1 cellular context compared by ENCODE assay signal in the genomic region with DNA sequence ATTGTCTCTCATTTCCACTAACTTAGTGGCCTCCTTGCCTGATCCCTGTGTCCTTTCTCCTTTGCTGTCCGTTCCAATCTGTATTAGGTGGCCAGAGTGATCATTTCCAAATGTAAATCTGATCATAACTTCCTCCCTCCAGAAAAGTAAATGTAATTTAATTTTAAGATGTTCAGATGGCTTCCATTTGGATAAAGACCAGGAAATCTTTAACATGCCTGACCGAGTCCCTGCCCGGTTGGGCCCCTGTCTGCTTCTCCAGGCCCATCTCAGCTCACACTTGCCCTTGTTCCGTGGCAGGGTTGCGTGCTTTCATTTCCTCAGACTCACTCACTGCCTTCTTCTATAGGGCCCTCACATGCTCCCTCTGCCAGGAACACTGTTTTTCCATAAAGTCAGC.
TF ChIP-seq lines count a peak whose summit lies in the region.

No MANE protein-coding gene starts in this region.

TF ChIP-seq in HepG2, 621 proteins besides CTCF, POLR2A, EP300 and RAD21 (continued from another document):
- TF ChIP-seq, protein P1, sequence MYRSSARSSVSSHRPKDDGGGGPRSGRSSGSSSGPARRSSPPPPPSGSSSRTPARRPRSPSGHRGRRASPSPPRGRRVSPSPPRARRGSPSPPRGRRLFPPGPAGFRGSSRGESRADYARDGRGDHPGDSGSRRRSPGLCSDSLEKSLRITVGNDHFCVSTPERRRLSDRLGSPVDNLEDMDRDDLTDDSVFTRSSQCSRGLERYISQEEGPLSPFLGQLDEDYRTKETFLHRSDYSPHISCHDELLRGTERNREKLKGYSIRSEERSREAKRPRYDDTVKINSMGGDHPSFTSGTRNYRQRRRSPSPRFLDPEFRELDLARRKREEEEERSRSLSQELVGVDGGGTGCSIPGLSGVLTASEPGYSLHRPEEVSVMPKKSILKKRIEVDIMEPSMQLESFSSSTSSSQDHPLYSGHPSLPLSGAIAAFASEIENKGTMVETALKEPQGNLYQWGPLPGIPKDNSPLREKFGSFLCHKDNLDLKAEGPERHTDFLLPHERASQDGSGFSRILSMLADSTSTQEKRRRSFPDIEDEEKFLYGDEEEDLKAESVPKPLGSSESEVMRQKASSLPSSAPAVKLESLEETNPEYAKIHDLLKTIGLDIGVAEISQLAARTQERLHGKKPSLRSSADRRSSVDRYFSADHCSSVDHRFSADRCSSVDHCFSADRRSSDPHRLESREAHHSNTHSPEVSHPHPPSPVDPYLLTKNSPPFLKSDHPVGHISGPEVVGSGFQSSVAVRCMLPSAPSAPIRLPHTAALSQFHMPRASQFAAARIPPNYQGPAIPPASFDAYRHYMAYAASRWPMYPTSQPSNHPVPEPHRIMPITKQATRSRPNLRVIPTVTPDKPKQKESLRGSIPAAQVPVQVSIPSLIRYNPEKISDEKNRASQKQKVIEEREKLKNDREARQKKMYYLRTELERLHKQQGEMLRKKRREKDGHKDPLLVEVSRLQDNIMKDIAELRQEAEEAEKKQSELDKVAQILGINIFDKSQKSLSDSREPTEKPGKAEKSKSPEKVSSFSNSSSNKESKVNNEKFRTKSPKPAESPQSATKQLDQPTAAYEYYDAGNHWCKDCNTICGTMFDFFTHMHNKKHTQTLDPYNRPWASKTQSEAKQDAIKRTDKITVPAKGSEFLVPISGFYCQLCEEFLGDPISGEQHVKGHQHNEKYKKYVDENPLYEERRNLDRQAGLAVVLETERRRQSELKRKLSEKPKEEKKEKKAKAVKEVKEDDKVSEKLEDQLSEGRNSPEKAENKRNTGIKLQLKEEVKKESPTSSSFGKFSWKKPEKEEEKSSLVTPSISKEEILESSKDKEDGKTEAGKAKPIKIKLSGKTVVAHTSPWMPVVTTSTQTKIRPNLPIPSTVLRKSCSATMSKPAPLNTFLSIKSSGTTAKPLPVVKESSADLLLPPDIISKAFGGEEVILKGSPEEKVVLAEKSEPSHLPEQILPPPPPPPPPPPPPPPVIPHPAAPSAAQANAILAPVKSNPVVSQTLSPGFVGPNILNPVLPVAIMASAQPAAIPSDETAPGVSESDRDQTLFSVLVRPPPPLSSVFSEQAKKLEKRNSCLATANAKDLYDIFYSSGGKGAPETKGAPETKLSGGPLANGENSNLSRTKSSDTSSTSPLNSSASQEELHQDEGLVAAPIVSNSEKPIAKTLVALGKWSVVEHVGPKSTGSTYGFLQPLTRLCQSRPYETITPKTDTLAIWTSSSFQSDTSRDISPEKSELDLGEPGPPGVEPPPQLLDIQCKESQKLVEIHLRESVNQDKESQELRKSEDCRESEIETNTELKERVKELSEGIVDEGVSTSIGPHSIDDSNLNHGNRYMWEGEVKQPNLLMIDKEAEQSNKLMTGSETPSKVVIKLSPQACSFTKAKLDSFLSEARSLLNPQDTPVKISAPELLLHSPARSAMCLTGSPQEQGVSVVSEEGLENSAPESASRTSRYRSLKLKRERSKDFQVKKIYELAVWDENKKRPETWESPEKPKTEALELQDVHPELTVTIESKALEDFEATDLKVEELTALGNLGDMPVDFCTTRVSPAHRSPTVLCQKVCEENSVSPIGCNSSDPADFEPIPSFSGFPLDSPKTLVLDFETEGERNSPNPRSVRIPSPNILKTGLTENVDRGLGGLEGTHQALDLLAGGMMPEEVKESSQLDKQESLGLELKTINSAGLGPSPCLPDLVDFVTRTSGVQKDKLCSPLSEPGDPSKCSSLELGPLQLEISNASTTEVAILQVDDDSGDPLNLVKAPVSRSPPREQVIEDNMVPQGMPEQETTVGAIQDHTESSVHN (CRISPR knock-in tag; IDR thresholded peaks at IDR 0.05) = no peak
- TF ChIP-seq GTF2F1 (IDR thresholded peaks at IDR 0.05; ENCODE audit: low read length) (no peak), ZNF781 (CRISPR knock-in tag; IDR thresholded peaks at IDR 0.05; ENCODE audit: borderline replicate concordance, not compliant biosample characterization) (no peak), ZNF510 (CRISPR knock-in tag; IDR thresholded peaks at IDR 0.05; ENCODE audit: low read depth) (no peak), ZNF572 (CRISPR knock-in tag; IDR thresholded peaks at IDR 0.05) (no peak), ZNF260 (CRISPR knock-in tag; IDR thresholded peaks at IDR 0.05; ENCODE audit: borderline replicate concordance, low read depth) (no peak), ZNF691 (CRISPR knock-in tag; IDR thresholded peaks at IDR 0.05; ENCODE audit: borderline replicate concordance, low read depth) (no peak)
